ENCODE assay signal across 1 cellular context in the genomic region with DNA sequence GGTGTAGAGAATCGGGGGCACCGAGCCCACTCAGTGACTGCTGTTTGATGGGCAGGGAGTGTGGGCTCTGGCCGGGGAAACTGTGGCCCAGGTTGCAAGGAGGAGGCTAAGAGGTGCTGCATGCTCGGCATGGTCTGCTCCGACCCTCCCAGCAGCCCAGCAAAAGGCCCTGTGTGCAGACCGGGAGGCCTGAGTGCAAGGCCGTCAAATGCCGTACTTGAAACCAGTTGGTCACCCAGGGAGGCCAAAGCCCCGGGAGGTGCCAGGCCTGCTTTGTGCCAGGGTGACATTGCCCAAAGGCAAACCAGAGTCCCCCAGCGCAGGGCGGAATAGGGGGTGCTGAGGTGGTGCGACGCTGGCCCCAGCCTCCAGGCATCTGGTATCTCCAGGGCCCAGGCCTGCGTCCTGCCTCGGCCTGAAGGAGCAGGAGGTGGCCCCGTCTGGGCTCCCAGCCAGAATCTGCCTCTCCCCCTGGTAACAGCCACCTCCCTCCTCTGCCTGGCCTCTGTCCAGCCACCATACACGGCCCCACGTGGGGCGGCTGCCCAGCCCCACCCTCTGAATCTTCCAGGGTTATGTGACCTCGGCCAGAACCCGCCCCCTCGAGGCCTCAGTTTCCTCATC.
TF ChIP-seq lines count a peak whose summit lies in the region.

No MANE protein-coding gene starts in this region.

TF ChIP-seq in HEK293, 187 proteins besides CTCF, POLR2A, EP300 and RAD21 (continued from another document):
- TF ChIP-seq, protein P1, sequence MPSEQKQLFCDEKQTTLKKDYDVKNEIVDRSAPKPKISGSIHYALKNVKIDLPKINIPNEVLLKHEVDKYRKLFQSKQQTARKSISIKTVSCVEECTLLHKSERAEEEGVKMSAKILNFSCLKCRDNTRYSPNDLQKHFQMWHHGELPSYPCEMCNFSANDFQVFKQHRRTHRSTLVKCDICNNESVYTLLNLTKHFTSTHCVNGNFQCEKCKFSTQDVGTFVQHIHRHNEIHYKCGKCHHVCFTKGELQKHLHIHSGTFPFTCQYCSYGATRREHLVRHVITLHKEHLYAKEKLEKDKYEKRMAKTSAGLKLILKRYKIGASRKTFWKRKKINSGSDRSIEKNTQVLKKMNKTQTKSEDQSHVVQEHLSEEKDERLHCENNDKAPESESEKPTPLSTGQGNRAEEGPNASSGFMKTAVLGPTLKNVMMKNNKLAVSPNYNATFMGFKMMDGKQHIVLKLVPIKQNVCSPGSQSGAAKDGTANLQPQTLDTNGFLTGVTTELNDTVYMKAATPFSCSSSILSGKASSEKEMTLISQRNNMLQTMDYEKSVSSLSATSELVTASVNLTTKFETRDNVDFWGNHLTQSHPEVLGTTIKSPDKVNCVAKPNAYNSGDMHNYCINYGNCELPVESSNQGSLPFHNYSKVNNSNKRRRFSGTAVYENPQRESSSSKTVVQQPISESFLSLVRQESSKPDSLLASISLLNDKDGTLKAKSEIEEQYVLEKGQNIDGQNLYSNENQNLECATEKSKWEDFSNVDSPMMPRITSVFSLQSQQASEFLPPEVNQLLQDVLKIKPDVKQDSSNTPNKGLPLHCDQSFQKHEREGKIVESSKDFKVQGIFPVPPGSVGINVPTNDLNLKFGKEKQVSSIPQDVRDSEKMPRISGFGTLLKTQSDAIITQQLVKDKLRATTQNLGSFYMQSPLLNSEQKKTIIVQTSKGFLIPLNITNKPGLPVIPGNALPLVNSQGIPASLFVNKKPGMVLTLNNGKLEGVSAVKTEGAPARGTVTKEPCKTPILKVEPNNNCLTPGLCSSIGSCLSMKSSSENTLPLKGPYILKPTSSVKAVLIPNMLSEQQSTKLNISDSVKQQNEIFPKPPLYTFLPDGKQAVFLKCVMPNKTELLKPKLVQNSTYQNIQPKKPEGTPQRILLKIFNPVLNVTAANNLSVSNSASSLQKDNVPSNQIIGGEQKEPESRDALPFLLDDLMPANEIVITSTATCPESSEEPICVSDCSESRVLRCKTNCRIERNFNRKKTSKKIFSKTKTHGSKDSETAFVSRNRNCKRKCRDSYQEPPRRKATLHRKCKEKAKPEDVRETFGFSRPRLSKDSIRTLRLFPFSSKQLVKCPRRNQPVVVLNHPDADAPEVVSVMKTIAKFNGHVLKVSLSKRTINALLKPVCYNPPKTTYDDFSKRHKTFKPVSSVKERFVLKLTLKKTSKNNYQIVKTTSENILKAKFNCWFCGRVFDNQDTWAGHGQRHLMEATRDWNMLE (tag by site-specific recombination; conservative IDR thresholded peaks at IDR 0.05; ENCODE audit: low read depth) = no peak
- peak; percentile 84 for TF ChIP-seq KLF9 (tag by site-specific recombination; IDR thresholded peaks at IDR 0.05; ENCODE audit: low read depth)
